ENCODE assay signal across 19 cellular contexts in the genomic region with DNA sequence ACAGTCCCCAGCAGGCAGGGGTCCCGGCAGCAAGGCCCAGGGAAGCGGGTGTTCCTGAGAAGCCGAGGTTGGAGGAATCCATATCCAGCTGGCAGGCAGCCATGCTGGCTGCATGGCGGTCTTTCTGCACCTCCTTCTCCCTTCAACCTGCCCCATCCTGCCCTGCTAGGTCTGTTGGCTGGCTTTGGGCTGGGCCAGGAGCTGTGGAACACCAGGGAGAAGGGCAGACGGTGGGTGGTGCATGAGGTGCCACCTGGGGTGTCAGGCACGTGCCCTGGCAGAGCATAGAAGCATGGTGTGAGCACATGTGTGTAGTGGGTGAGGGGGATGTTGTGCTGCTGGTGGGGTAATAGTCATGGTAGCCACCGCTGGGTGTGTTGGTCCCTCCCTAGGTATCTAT.
"Had no signal": no experiment of that assay in that cellular context is flagged by ENCODE, and none has a peak within 500 bp of the region (broad histone marks: within the 10 kb centered on the region; RNA-seq: fewer than 3 reads in every experiment).

No MANE protein-coding gene starts in this region.

- H3K36me3 ChIP-seq: adrenal gland, colonic mucosa, neural progenitor cell, transverse colon had no signal

- H3K9me3 Mint-ChIP-seq: activated T-helper 2 cell treated with anti-CD3 and anti-CD28 coated beads, Interferon-gamma antibody, Interleukin-2, Interleukin-4, amounts not matched to agents 10 μg/mL and 5 μg/mL and 100 μg/mL, durations not matched to agents 14 hours and 24 hours and 36 hours had no signal

- H3K27ac ChIP-seq: colonic mucosa, foreskin keratinocyte, neural progenitor cell, transverse colon had no signal

- H3K36me3 Mint-ChIP-seq: neural progenitor cell had no signal

- H3K4me3 ChIP-seq: adrenal gland, colonic mucosa, neural progenitor cell, skin epidermis, transverse colon had no signal

- H3K9ac ChIP-seq: neural progenitor cell had no signal

- H3K4me2 ChIP-seq: neural progenitor cell had no signal

- H3K27ac Mint-ChIP-seq: activated T-helper 2 cell treated with anti-CD3 and anti-CD28 coated beads, Interferon-gamma antibody, Interleukin-2, Interleukin-4, amounts not matched to agents 10 μg/mL and 5 μg/mL and 100 μg/mL, durations not matched to agents 14 hours and 24 hours and 36 hours had no signal

- H3K4me1 ChIP-seq: colonic mucosa, foreskin keratinocyte, neural progenitor cell, transverse colon had no signal

- DNase-seq: activated CD4-positive, alpha-beta T cell treated with anti-CD3 and anti-CD28 coated beads, Interleukin-2, amount 50 U/mL, for 4 hours; activated CD4-positive, CD25-positive, alpha-beta regulatory T cell treated with anti-CD3 and anti-CD28 coated beads, Interleukin-2, amount 50 U/mL, for 72 hours; activated naive CD4-positive, alpha-beta T cell treated with anti-CD3 and anti-CD28 coated beads, Interleukin-2, amount 50 U/mL, for 16 hours; caudate nucleus; colonic mucosa; effector CD4-positive, alpha-beta T cell; foreskin keratinocyte; kidney glomerular epithelial cell; left ventricle myocardium superior; posterior cingulate gyrus; retina; stimulated activated CD4-positive, alpha-beta T cell treated with anti-CD3 and anti-CD28 coated beads, Interleukin-4, amount 100 ng/mL, for 24 hours; stimulated activated naive CD4-positive, alpha-beta T cell; T-helper 9 cell; transverse colon had no signal

- H2AFZ ChIP-seq: neural progenitor cell had no signal

- H3K9me3 ChIP-seq: adrenal gland, colonic mucosa, transverse colon had no signal

- H3K27me3 ChIP-seq: colonic mucosa, foreskin keratinocyte, neural progenitor cell, transverse colon had no signal
